ENCODE assay signal across 2 cellular contexts in genomic region chr14:56166579-56166978, GRCh38.
A peak's percentile ranks its signal among the peaks of the same experiment; 100 is the strongest.
DNase-seq lines count a peak whose midpoint lies in the region; ATAC-seq and TF ChIP-seq lines count a peak whose summit lies in the region.
"Not testable (repeated sequence)": the region's sequence is repeated elsewhere in the genome, so short reads cannot be mapped to it uniquely, and the experiment has no call there.

No MANE protein-coding gene starts in this region.

- H3K36me3 ChIP-seq in DND-41 (ENCODE audit: insufficient read depth, low read length); HEK293 (ENCODE audit: control insufficient read depth in 2 of 2, insufficient read depth in 1 of 2, low read length in 2 of 2): not testable (repeated sequence)

- not testable (repeated sequence) for H3K4me2 ChIP-seq in DND-41 (ENCODE audit: insufficient read depth, low read length)

- ATAC-seq in DND-41 (ENCODE audit: insufficient read depth, low read depth), result not testable (repeated sequence)

- CTCF ChIA-PET in HEK293 (lab: Yijun Ruan, JAX), result not testable (repeated sequence)

- POLR2A ChIA-PET in HEK293 (lab: Yijun Ruan, JAX), result not testable (repeated sequence)

- H3K79me2 ChIP-seq in DND-41 (ENCODE audit: insufficient read depth, low read length), result peaks cover 100% of the 10 kb centered on the region

- H2AFZ ChIP-seq in DND-41 (ENCODE audit: low read depth, low read length), result not testable (repeated sequence)

- H3K27ac ChIP-seq in DND-41 (ENCODE audit: low read length), result peak overlapping the region; percentile 14; the same call in 1 of the 2 replicates
- not testable (repeated sequence) for H3K27ac ChIP-seq in HEK293 (ENCODE audit: extremely low read depth, low read depth, low read length)

- H3K4me3 ChIP-seq in DND-41 (ENCODE audit: low read depth in 1 of 2, low read length in 2 of 2); HEK293 (ENCODE audit: low read depth, low read length): not testable (repeated sequence)

- H4K20me1 ChIP-seq in DND-41 (ENCODE audit: insufficient read depth, low read length), result peaks cover 21% of the 10 kb centered on the region

- not testable (repeated sequence) for H3K9ac ChIP-seq in DND-41 (ENCODE audit: low read depth, low read length)

- DNase-seq in DND-41, result not testable (repeated sequence)

- peaks cover 13% of the 10 kb centered on the region for H3K9me3 ChIP-seq in DND-41 (ENCODE audit: insufficient read depth, low read length, severe bottlenecking)
- not testable (repeated sequence) for H3K9me3 ChIP-seq in HEK293 (ENCODE audit: control insufficient read depth, insufficient read depth, low read depth, low read length)

- TF ChIP-seq CTCF in DND-41 (IDR thresholded peaks at IDR 0.05; ENCODE audit: borderline replicate concordance, extremely low read depth, low read length, poor library complexity, severe bottlenecking); HEK293 (tag by site-specific recombination; IDR thresholded peaks at IDR 0.05): not testable (repeated sequence)

- peaks cover 72% of the 10 kb centered on the region for H3K4me1 ChIP-seq in DND-41 (ENCODE audit: insufficient read depth, low read length)
- not testable (repeated sequence) for H3K4me1 ChIP-seq in HEK293 (ENCODE audit: control insufficient read depth, insufficient read depth, low read length)

- H3K27me3 ChIP-seq in DND-41 (ENCODE audit: insufficient read depth, low read length, poor library complexity), result not testable (repeated sequence)

TF ChIP-seq in HEK293, 187 proteins besides CTCF, POLR2A, EP300 and RAD21:
- TF ChIP-seq ZNF791 (tag by site-specific recombination; IDR thresholded peaks at IDR 0.05), result peak; percentile 93
